25 cellular contexts compared by ENCODE assay signal in genomic region chr3:187717572-187717971, GRCh38. TPM values are rescaled to one million over a fixed set of nuclear protein-coding genes. Genes with fewer than 3 reads are reported as not detected.
"Had no signal": no experiment of that assay in that cellular context is flagged by ENCODE, and none has a peak within 500 bp of the region (broad histone marks: within the 10 kb centered on the region; RNA-seq: fewer than 3 reads in every experiment).

No MANE protein-coding gene starts in this region.

- H3K4me2 ChIP-seq: smooth muscle cell had no signal

- FAIRE-seq: frontal cortex, keratinocyte, TTC549 had no signal

- H3K9me3 ChIP-seq: lower lobe of right lung, right lobe of liver, stomach had no signal

- H3K4me3 Mint-ChIP-seq: activated CD4-positive, alpha-beta T cell treated with anti-CD3 and anti-CD28 coated beads for 36 hours; activated naive CD8-positive, alpha-beta T cell treated with anti-CD3 and anti-CD28 coated beads, Interleukin-2, amount 10 ng/mL, durations not matched to agents 7 days and 5 days; activated T-helper 17 cell treated with anti-CD3 and anti-CD28 coated beads, Interleukin-2, amount 50 U/mL, for 72 hours; natural killer cell treated with Interleukin-12 subunit alpha and Interleukin-12 subunit beta and Interleukin-15 and Interleukin-18, amount 100 ng/mL, for 72 hours; type B pancreatic cell; WTC11 had no signal

- H3K27ac Mint-ChIP-seq: activated CD4-positive, alpha-beta T cell treated with anti-CD3 and anti-CD28 coated beads for 36 hours; activated naive CD8-positive, alpha-beta T cell treated with anti-CD3 and anti-CD28 coated beads, Interleukin-2, amount 10 ng/mL, durations not matched to agents 7 days and 5 days; activated T-helper 17 cell treated with anti-CD3 and anti-CD28 coated beads, Interleukin-2, amount 50 U/mL, for 72 hours; natural killer cell treated with Interleukin-12 subunit alpha and Interleukin-12 subunit beta and Interleukin-15 and Interleukin-18, amount 100 ng/mL, for 72 hours; type B pancreatic cell; WTC11 had no signal

- H3K79me2 ChIP-seq: parathyroid adenoma had no signal

- H2AFZ ChIP-seq: parathyroid adenoma had no signal

- H3K27me3 ChIP-seq: neutrophil, right lobe of liver, stomach had no signal

- H3K9me3 Mint-ChIP-seq: activated naive CD8-positive, alpha-beta T cell treated with anti-CD3 and anti-CD28 coated beads, Interleukin-2, amount 10 ng/mL, durations not matched to agents 7 days and 5 days; activated T-helper 17 cell treated with anti-CD3 and anti-CD28 coated beads, Interleukin-2, amount 50 U/mL, for 72 hours; natural killer cell treated with Interleukin-12 subunit alpha and Interleukin-12 subunit beta and Interleukin-15 and Interleukin-18, amount 100 ng/mL, for 72 hours; type B pancreatic cell had no signal

- H3K9ac ChIP-seq: parathyroid adenoma had no signal

- H3K27me3 Mint-ChIP-seq: activated CD4-positive, alpha-beta T cell treated with anti-CD3 and anti-CD28 coated beads for 36 hours; activated T-helper 17 cell treated with anti-CD3 and anti-CD28 coated beads, Interleukin-2, amount 50 U/mL, for 72 hours had no signal

- ATAC-seq: activated CD4-positive, alpha-beta T cell treated with anti-CD3 and anti-CD28 coated beads for 36 hours; activated T-helper 17 cell treated with anti-CD3 and anti-CD28 coated beads, Interleukin-2, amount 50 U/mL, for 72 hours; esophagus mucosa; lower lobe of right lung; natural killer cell treated with Interleukin-12 subunit alpha and Interleukin-12 subunit beta and Interleukin-15 and Interleukin-18, amount 100 ng/mL, for 72 hours; right lobe of liver; WTC11 had no signal

- H3K27ac ChIP-seq: lower lobe of right lung, neutrophil, parathyroid adenoma, right lobe of liver, stomach had no signal

- H3K4me3 ChIP-seq: lower lobe of right lung, right lobe of liver, smooth muscle cell, stomach had no signal

- DNase-seq: activated CD4-positive, alpha-beta T cell treated with anti-CD3 and anti-CD28 coated beads for 36 hours; activated CD4-positive, alpha-beta T cell treated with anti-CD3 and anti-CD28 coated beads, Interleukin-2, amount 50 U/mL, for 48 hours; activated naive CD4-positive, alpha-beta T cell treated with Interleukin-2 at 50 U/mL for 16 hours; activated naive CD8-positive, alpha-beta T cell treated with anti-CD3 and anti-CD28 coated beads, Interleukin-2, amount 10 ng/mL, durations not matched to agents 7 days and 5 days; aorta; cortex of kidney; effector CD8-positive, alpha-beta T cell; head of caudate nucleus; lower lobe of right lung; right lobe of liver; stimulated activated CD4-positive, alpha-beta T cell treated with anti-CD3 and anti-CD28 coated beads, Interleukin-4, amount 100 ng/mL, for 1 hour; stomach had no signal

- H3K4me1 ChIP-seq: lower lobe of right lung, parathyroid adenoma had no signal

RNA-seq across cellular contexts. Expression of gene RTP2, which starts 15.2 kb away (rescaled TPM):
- total RNA-seq: activated CD4-positive, alpha-beta T cell treated with anti-CD3 and anti-CD28 coated beads for 36 hours; activated naive CD8-positive, alpha-beta T cell treated with anti-CD3 and anti-CD28 coated beads, Interleukin-2, amount 10 ng/mL, durations not matched to agents 7 days and 5 days; activated T-helper 17 cell treated with anti-CD3 and anti-CD28 coated beads, Interleukin-2, amount 50 U/mL, for 72 hours; aorta; esophagus mucosa; frontal cortex; lower lobe of right lung; natural killer cell treated with Interleukin-12 subunit alpha and Interleukin-12 subunit beta and Interleukin-15 and Interleukin-18, amount 100 ng/mL, for 72 hours; right lobe of liver; smooth muscle cell; stomach; T-helper 2 cell treated with Interferon-gamma antibody and Interleukin-4, amounts not matched to agents 100 ng/mL and 5 ng/mL, for 36 hours; temporal lobe; WTC11 had no signal
- polyA plus RNA-seq: aorta, keratinocyte, smooth muscle cell, stomach had no signal

RNA-seq across cellular contexts. Expression of gene SST, which starts 47.4 kb away (rescaled TPM):
- total RNA-seq: activated CD4-positive, alpha-beta T cell treated with anti-CD3 and anti-CD28 coated beads for 36 hours; activated naive CD8-positive, alpha-beta T cell treated with anti-CD3 and anti-CD28 coated beads, Interleukin-2, amount 10 ng/mL, durations not matched to agents 7 days and 5 days; activated T-helper 17 cell treated with anti-CD3 and anti-CD28 coated beads, Interleukin-2, amount 50 U/mL, for 72 hours; aorta; esophagus mucosa; lower lobe of right lung; natural killer cell treated with Interleukin-12 subunit alpha and Interleukin-12 subunit beta and Interleukin-15 and Interleukin-18, amount 100 ng/mL, for 72 hours; right lobe of liver; smooth muscle cell; T-helper 2 cell treated with Interferon-gamma antibody and Interleukin-4, amounts not matched to agents 100 ng/mL and 5 ng/mL, for 36 hours had no signal
- polyA plus RNA-seq: keratinocyte, smooth muscle cell had no signal
